ENCODE assay signal across 8 cellular contexts in the genomic region with DNA sequence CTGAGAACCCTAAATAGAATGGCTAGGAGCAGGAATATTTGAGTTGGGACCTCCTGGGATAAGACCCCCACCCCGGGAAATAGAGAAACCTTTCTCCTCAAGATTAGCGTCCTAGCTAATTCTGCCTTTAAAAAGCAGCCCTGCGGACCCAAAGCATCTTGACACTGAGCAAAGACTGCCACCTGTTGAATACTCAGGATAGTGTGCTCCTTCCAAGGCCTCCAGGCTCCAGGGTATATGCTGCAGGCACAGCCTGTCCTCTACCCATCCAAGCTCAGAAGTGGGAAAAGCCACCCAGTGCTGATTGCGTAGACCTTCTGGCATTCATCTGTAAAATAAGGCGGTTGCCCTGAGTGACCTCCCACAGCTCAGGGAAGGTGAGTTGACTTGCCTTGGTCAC.
DNase-seq lines count a peak whose midpoint lies in the region; ATAC-seq and TF ChIP-seq lines count a peak whose summit lies in the region.
"Had no signal": no experiment of that assay in that cellular context is flagged by ENCODE, and none has a peak within 500 bp of the region (broad histone marks: within the 10 kb centered on the region; RNA-seq: fewer than 3 reads in every experiment).

No MANE protein-coding gene starts in this region.

- no peaks in the 10 kb centered on the region for H3K9me2 ChIP-seq in MM.1S (replicated peaks; ENCODE audit: insufficient read depth, low read length)

- in situ Hi-C loops in G401 (cut with HindIII; ENCODE audit: low sequenced_read_pairs): no loop called here

- no peak overlapping the region for H3K27ac Mint-ChIP-seq in type B pancreatic cell
- H3K27ac Mint-ChIP-seq: T-helper 1 cell treated with Interleukin-12 subunit alpha and Interleukin-12 subunit beta and Interleukin-4 antibody, amounts not matched to agents 30 μg/mL and 1 μg/mL, for 36 hours had no signal

- peaks cover 20% of the 10 kb centered on the region for H3K27me3 Mint-ChIP-seq in type B pancreatic cell

- no peaks in the 10 kb centered on the region for H3K4me1 Mint-ChIP-seq in type B pancreatic cell (ENCODE audit: unreplicated experiment)

- no peaks in the 10 kb centered on the region for H3K4me1 ChIP-seq in MM.1S (ENCODE audit: low read length)

- no peaks in the 10 kb centered on the region for H3K9me3 ChIP-seq in MM.1S (replicated peaks; ENCODE audit: insufficient read depth, low read length)

- TF ChIP-seq CTCF in MM.1S (IDR thresholded peaks at IDR 0.05; ENCODE audit: low read length) (peak; percentile 43), type B pancreatic cell (conservative IDR thresholded peaks at IDR 0.05) (peak; percentile 76)

- intact Hi-C loops in left colon (cut with DNase I, micrococcal nuclease): no loop called here

- H3K4me3 ChIP-seq in MM.1S (ENCODE audit: low read length): no peak overlapping the region

- no peaks in the 10 kb centered on the region for H3K27me3 ChIP-seq in MM.1S (replicated peaks; ENCODE audit: insufficient read depth, low read length)

- no peaks in the 10 kb centered on the region for H3K36me3 Mint-ChIP-seq in type B pancreatic cell

- ATAC-seq in left colon: peak; percentile 71
- ATAC-seq in HG02798 (IDR thresholded peaks at IDR 0.05; ENCODE audit: poor library complexity, unreplicated experiment): no peak

- no peak overlapping the region for H3K9ac ChIP-seq in MM.1S (ENCODE audit: low read length)

- H3K9me3 Mint-ChIP-seq in type B pancreatic cell: no peaks in the 10 kb centered on the region
- H3K9me3 Mint-ChIP-seq: T-helper 1 cell treated with Interleukin-12 subunit alpha and Interleukin-12 subunit beta and Interleukin-4 antibody, amounts not matched to agents 30 μg/mL and 1 μg/mL, for 36 hours had no signal

- H4K20me1 ChIP-seq in MM.1S (ENCODE audit: insufficient read depth, low read length): no peaks in the 10 kb centered on the region

- no peak overlapping the region for H2AFZ ChIP-seq in MM.1S (ENCODE audit: low read length)

- no peak overlapping the region for H3K27ac ChIP-seq in MM.1S (ENCODE audit: low read length)

- no peaks in the 10 kb centered on the region for H3F3A ChIP-seq in MM.1S (ENCODE audit: insufficient read depth, low read length)

- DNase-seq in G401 (ENCODE audit: low spot score) (peak; percentile 8), MM.1S (peak; percentile 31), cerebellar cortex (ENCODE audit: low spot score) (peak; percentile 8), left colon (peak; percentile 11 to 26), type B pancreatic cell (ENCODE audit: extremely low spot score, unreplicated experiment) (no peak), NCI-H1048 (lab: John Stamatoyannopoulos, UW) (no peak)

- H3K36me3 ChIP-seq in MM.1S (replicated peaks; ENCODE audit: insufficient read depth, low read length): no peaks in the 10 kb centered on the region

- no peaks in the 10 kb centered on the region for H3K79me2 ChIP-seq in MM.1S (ENCODE audit: low read length)

- H3K4me2 ChIP-seq in MM.1S (ENCODE audit: low read depth, low read length): no peak overlapping the region

- no peak overlapping the region for H3K4me3 Mint-ChIP-seq in type B pancreatic cell
- H3K4me3 Mint-ChIP-seq: T-helper 1 cell treated with Interleukin-12 subunit alpha and Interleukin-12 subunit beta and Interleukin-4 antibody, amounts not matched to agents 30 μg/mL and 1 μg/mL, for 36 hours had no signal

Comparison
In these comparisons a context has a peak if more than half of its experiments do, and no peak if none do; other contexts are left out.
1. DNase-seq: peak in G401 (single experiment), MM.1S (single experiment), cerebellar cortex (single experiment) and left colon (2 of 2); none in type B pancreatic cell (single experiment) and NCI-H1048 (single experiment).